ENCODE assay signal across 18 cellular contexts in the genomic region with DNA sequence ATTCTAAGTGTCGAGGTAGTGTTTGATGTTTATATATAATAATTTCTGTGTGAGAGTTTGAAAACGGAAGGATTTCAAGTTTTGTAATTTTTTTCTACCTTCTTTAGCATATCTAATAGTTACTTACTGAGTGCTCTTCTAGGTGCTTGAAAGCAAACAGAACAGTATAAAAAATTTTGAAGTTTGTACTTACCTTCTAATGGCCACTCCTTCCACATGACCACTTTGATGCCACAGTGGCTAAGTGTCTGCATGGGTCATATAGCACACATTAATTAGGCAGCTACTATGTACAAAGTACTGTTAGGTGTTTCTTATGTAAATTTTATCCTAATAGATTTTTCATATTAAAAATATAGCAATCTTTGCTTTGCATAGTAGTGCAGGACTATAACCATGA. TPM values are rescaled to one million over a fixed set of nuclear protein-coding genes. Genes with fewer than 3 reads are reported as not detected.
A peak's percentile ranks its signal among the peaks of the same experiment; 100 is the strongest.
DNase-seq lines count a peak whose midpoint lies in the region; TF ChIP-seq lines count a peak whose summit lies in the region.
"Had no signal": no experiment of that assay in that cellular context is flagged by ENCODE, and none has a peak within 500 bp of the region (broad histone marks: within the 10 kb centered on the region; RNA-seq: fewer than 3 reads in every experiment).

No MANE protein-coding gene starts in this region.

- TF ChIP-seq CTCF in HEK293 (tag by site-specific recombination; IDR thresholded peaks at IDR 0.05) (no peak), VCaP (conservative IDR thresholded peaks at IDR 0.05) (no peak), esophagus muscularis mucosa (IDR thresholded peaks at IDR 0.05) (no peak)

- CTCF ChIA-PET in HEK293 (lab: Yijun Ruan, JAX) = interaction anchor here (0.5 to 10.3 kb wide), 6 partner anchors 9 to 188 kb away, joined by 3 to 220 read pairs (median 4); no protein-coding TSS in a partner anchor

- H3K4me3 ChIP-seq in HEK293 (ENCODE audit: low read depth, low read length) = no peak overlapping the region
- no peak overlapping the region for H3K4me3 ChIP-seq in esophagus muscularis mucosa
- H3K4me3 ChIP-seq: A549 had no signal

- no peak for TF ChIP-seq EP300 in esophagus muscularis mucosa (IDR thresholded peaks at IDR 0.05)

- no peaks in the 10 kb centered on the region for H3K9me3 Mint-ChIP-seq in activated T-cell treated with anti-CD3 and anti-CD28 coated beads, Interleukin-2, amount 50 U/mL, for 24 hours
- H3K9me3 Mint-ChIP-seq: CD8-positive, alpha-beta T cell had no signal

- no peak overlapping the region for H3K27ac ChIP-seq in HEK293 (ENCODE audit: extremely low read depth, low read depth, low read length)
- peak overlapping the region; percentile 30 for H3K27ac ChIP-seq in VCaP
- no peak overlapping the region for H3K27ac ChIP-seq in esophagus muscularis mucosa (replicated peaks in 1 of 4)
- H3K27ac ChIP-seq: 22Rv1, A549, C4-2B had no signal

- TF ChIP-seq POLR2A in esophagus muscularis mucosa (IDR thresholded peaks at IDR 0.05; ENCODE audit: low read depth) = no peak

- H3K27me3 ChIP-seq in esophagus muscularis mucosa = no peaks in the 10 kb centered on the region

- H3K27me3 Mint-ChIP-seq in activated T-cell treated with anti-CD3 and anti-CD28 coated beads, Interleukin-2, amount 50 U/mL, for 24 hours = no peaks in the 10 kb centered on the region

- POLR2A ChIA-PET in HEK293 (lab: Yijun Ruan, JAX) = interaction anchor here (3.7 kb wide), 1 partner anchor 21 kb away, joined by 11 read pairs; a partner anchor contains a TSS

- 79% methylated on average over 2 of the region's 2 CpGs for WGBS in esophagus muscularis mucosa

- H3K4me1 ChIP-seq in HEK293 (ENCODE audit: control insufficient read depth, insufficient read depth, low read length) (peaks cover 3% of the 10 kb centered on the region; the same call in 1 of the 2 replicates), esophagus muscularis mucosa (peaks cover 13 to 24% (median 20%) of the 10 kb centered on the region in 4 donors)

- no peak for DNase-seq in activated T-cell treated with anti-CD3 and anti-CD28 coated beads, Interleukin-2, amount 50 U/mL, for 24 hours
- DNase-seq in activated T-cell treated with anti-CD3 and anti-CD28 coated beads, Interleukin-2, amount 50 U/mL, for 1 hour = no peak
- DNase-seq in stimulated activated CD4-positive, alpha-beta T cell treated with anti-CD3 and anti-CD28 coated beads, Interleukin-4, amount 100 ng/mL, for 4 hours = no peak
- DNase-seq in esophagus muscularis mucosa (ENCODE audit: extremely low spot score) (no peak), NCI-H82 (lab: John Stamatoyannopoulos, UW) (no peak)
- DNase-seq: AML-193; Calu3; CD8-positive, alpha-beta T cell; DMS79 treated with DMSO at 0.1 percent for 48 hours; GF-D8; GOT3; H7; IMR-90 had no signal

- intact Hi-C loops in esophagus muscularis mucosa (cut with DNase I) = loop anchor here (5.0 kb wide), 2 partner anchors 113 to 268 kb away; a partner anchor contains a TSS

- peaks cover 57% of the 10 kb centered on the region for H3K4me1 Mint-ChIP-seq in activated T-cell treated with anti-CD3 and anti-CD28 coated beads, Interleukin-2, amount 50 U/mL, for 24 hours (ENCODE audit: low read depth)

- H3K9me3 ChIP-seq in HEK293 (ENCODE audit: control insufficient read depth, insufficient read depth, low read depth, low read length) = no peaks in the 10 kb centered on the region
- H3K9me3 ChIP-seq in esophagus muscularis mucosa = no peaks in the 10 kb centered on the region
- H3K9me3 ChIP-seq: A549 had no signal

- H3K36me3 ChIP-seq in HEK293 (ENCODE audit: control insufficient read depth in 2 of 2, insufficient read depth in 1 of 2, low read length in 2 of 2) (peaks cover 15 to 69% of the 10 kb centered on the region in 2 experiments), esophagus muscularis mucosa (peaks cover 0 to 54% (median 34%) of the 10 kb centered on the region in 4 donors)

- H3K4me3 Mint-ChIP-seq in activated T-cell treated with anti-CD3 and anti-CD28 coated beads, Interleukin-2, amount 50 U/mL, for 24 hours = no peak overlapping the region
- H3K4me3 Mint-ChIP-seq: CD8-positive, alpha-beta T cell had no signal

- H3K27ac Mint-ChIP-seq in activated T-cell treated with anti-CD3 and anti-CD28 coated beads, Interleukin-2, amount 50 U/mL, for 24 hours = peak overlapping the region; percentile 23

- H3K36me3 Mint-ChIP-seq in activated T-cell treated with anti-CD3 and anti-CD28 coated beads, Interleukin-2, amount 50 U/mL, for 24 hours (ENCODE audit: low read depth) = peaks cover 76% of the 10 kb centered on the region

TF ChIP-seq in HEK293, 187 proteins besides CTCF, POLR2A, EP300 and RAD21:
- no peak for TF ChIP-seq ZBTB1 (tag by site-specific recombination; IDR thresholded peaks at IDR 0.05)
- peak; percentile 33; the same call in 1 of the 2 replicates for TF ChIP-seq ZNF664 (tag by site-specific recombination; IDR thresholded peaks at IDR 0.05)
TF ChIP-seq in HEK293: peak in this region for 1.

RNA-seq across cellular contexts. Expression of a gene that starts 21.1 kb away (rescaled TPM):
- 10 to 100 TPM; 26.7 to 39.5 (median 33.8) TPM for total RNA-seq in esophagus muscularis mucosa

RNA-seq across cellular contexts. Expression of a gene that starts 21.4 kb away (rescaled TPM):
- total RNA-seq in esophagus muscularis mucosa = 10 to 100 TPM; 11.3 to 14.3 (median 12.4) TPM
